8 cellular contexts compared by ENCODE assay signal in the genomic region with DNA sequence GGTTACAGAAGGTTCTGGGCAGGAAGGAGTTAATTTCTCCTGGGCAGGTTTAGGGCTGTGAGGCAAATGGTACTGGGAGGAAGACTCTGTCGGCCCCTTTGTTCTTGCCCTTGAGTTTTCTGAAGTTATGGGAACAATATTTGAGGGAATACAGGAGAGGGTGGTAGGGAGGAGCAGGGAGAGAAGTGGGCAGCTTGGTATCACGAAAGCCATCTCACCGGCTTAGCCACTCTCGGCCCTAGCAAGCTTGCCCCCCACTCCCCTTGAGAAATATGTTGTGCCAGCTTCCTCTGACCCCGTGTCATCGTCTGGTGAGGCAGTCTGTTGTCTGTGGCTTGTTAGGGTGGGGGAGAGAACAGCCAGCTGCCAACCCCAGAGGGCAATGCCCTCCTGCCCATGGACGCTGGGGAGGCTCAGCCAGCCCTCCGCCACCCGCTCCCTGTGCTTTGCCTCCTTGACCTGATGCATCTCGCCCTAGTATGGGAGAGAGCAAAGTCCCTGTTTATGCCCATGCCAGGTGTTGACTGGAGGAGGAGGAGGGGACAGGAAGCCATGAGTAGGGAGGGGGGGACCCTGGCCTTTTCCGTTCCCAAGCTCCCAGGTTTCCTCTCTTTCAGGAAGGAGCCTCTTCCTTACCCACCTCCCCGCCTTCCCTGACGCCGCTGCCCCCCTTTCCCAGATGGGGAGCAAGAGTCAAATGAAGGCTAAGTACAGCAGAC. TPM values are rescaled to one million over a fixed set of nuclear protein-coding genes. Genes with fewer than 3 reads are reported as not detected.
A peak's percentile ranks its signal among the peaks of the same experiment; 100 is the strongest.
DNase-seq lines count a peak whose midpoint lies in the region; ATAC-seq, FAIRE-seq and TF ChIP-seq lines count a peak whose summit lies in the region.

No MANE protein-coding gene starts in this region.

- H3K9ac ChIP-seq in liver (ENCODE audit: low read depth in 1 of 2, low read length in 2 of 2), result peak overlapping the region; percentile 99 to 100

- H3K27ac ChIP-seq in liver (ENCODE audit: low read depth in 1 of 2, low read length in 2 of 2) (peak overlapping the region; percentile 99 to 100), suprapubic skin (peak overlapping the region; percentile 100)

- TF ChIP-seq POLR2A in suprapubic skin (IDR thresholded peaks at IDR 0.05), result no peak

- DNase-seq in activated gamma-delta T cell treated with Interleukin-2 at 50 U/mL for 16 hours (peak; percentile 10), activated gamma-delta T cell (lab: John Stamatoyannopoulos, UW) (no peak), bronchial epithelial cell (ENCODE audit: low read depth) (peak; percentile 55), suprapubic skin (ENCODE audit: low spot score in 2 of 2) (no peak), NOMO-1 treated with dmso at 0.1 percent for 144 hours (lab: John Stamatoyannopoulos, UW; ENCODE audit: unreplicated experiment) (no peak)

- TF ChIP-seq RAD21 in liver (IDR thresholded peaks at IDR 0.05), result peak in 1 of 2 donors; percentile 45

- TF ChIP-seq CTCF in bronchial epithelial cell (IDR thresholded peaks at IDR 0.05; ENCODE audit: insufficient read depth, low read length, severe bottlenecking), result no peak
- TF ChIP-seq CTCF in liver (IDR thresholded peaks at IDR 0.05; ENCODE audit: low read depth, low read length, missing input control), result no peak
- no peak for TF ChIP-seq CTCF in suprapubic skin (IDR thresholded peaks at IDR 0.05)

- no peaks in the 10 kb centered on the region for H3K27me3 ChIP-seq in bronchial epithelial cell (ENCODE audit: control insufficient read depth, insufficient read depth, low read length)
- H3K27me3 ChIP-seq in liver (ENCODE audit: control insufficient read depth in 4 of 4, insufficient read depth in 4 of 4, low read length in 3 of 4), result no peaks in the 10 kb centered on the region
- no peaks in the 10 kb centered on the region for H3K27me3 ChIP-seq in suprapubic skin

- FAIRE-seq in bronchial epithelial cell (lab: Jason Lieb, UNC), result no peak

- H3K36me3 ChIP-seq in bronchial epithelial cell (ENCODE audit: control insufficient read depth, insufficient read depth, low read length), result peaks cover 24% of the 10 kb centered on the region
- peaks cover 8 to 19% (median 16%) of the 10 kb centered on the region in 4 donors for H3K36me3 ChIP-seq in liver (ENCODE audit: control insufficient read depth in 4 of 4, insufficient read depth in 3 of 4, low read depth in 1 of 4, low read length in 3 of 4)
- peaks cover 25% of the 10 kb centered on the region for H3K36me3 ChIP-seq in suprapubic skin

- ATAC-seq in HG03196 (IDR thresholded peaks at IDR 0.05; ENCODE audit: unreplicated experiment) (no peak), HG03565 (IDR thresholded peaks at IDR 0.05; ENCODE audit: unreplicated experiment) (no peak)

- H3K4me3 ChIP-seq in bronchial epithelial cell (ENCODE audit: low read depth, low read length), result peak overlapping the region; percentile 96
- H3K4me3 ChIP-seq in liver (ENCODE audit: low read depth in 1 of 3, low read length in 3 of 3), result peak overlapping the region; percentile 62 to 99 (median 93)
- peak overlapping the region; percentile 83 for H3K4me3 ChIP-seq in suprapubic skin

- peaks cover 3 to 46% (median 32%) of the 10 kb centered on the region in 4 donors for H3K4me1 ChIP-seq in liver (ENCODE audit: control insufficient read depth in 4 of 4, insufficient read depth in 4 of 4, low read length in 3 of 4)
- peaks cover 95% of the 10 kb centered on the region for H3K4me1 ChIP-seq in suprapubic skin

- H3K9me3 ChIP-seq in liver (ENCODE audit: control insufficient read depth in 4 of 4, low read length in 3 of 4) (no peaks in the 10 kb centered on the region), suprapubic skin (no peaks in the 10 kb centered on the region)

- no peak for TF ChIP-seq EP300 in suprapubic skin (IDR thresholded peaks at IDR 0.05)

- WGBS in liver, result 3% methylated on average over 14 of the region's 14 CpGs
- 7% methylated on average over 14 of the region's 14 CpGs for WGBS in suprapubic skin

TF ChIP-seq in liver, 16 proteins besides CTCF, POLR2A, EP300 and RAD21:
- TF ChIP-seq HNF4G (IDR thresholded peaks at IDR 0.05), result peak; percentile 93
- TF ChIP-seq HNF4A (conservative IDR thresholded peaks at IDR 0.05), result peak; percentile 82 to 93
- peak; percentile 92 for TF ChIP-seq SP1 (IDR thresholded peaks at IDR 0.05)
- TF ChIP-seq EGR1 (IDR thresholded peaks at IDR 0.05; ENCODE audit: low read depth in 2 of 2), result peak; percentile 10 to 39
- TF ChIP-seq NR2F2 (IDR thresholded peaks at IDR 0.05), result peak; percentile 88
- TF ChIP-seq, protein P1, sequence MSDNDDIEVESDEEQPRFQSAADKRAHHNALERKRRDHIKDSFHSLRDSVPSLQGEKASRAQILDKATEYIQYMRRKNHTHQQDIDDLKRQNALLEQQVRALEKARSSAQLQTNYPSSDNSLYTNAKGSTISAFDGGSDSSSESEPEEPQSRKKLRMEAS (IDR thresholded peaks at IDR 0.05), result no peak
- TF ChIP-seq, protein P2, sequence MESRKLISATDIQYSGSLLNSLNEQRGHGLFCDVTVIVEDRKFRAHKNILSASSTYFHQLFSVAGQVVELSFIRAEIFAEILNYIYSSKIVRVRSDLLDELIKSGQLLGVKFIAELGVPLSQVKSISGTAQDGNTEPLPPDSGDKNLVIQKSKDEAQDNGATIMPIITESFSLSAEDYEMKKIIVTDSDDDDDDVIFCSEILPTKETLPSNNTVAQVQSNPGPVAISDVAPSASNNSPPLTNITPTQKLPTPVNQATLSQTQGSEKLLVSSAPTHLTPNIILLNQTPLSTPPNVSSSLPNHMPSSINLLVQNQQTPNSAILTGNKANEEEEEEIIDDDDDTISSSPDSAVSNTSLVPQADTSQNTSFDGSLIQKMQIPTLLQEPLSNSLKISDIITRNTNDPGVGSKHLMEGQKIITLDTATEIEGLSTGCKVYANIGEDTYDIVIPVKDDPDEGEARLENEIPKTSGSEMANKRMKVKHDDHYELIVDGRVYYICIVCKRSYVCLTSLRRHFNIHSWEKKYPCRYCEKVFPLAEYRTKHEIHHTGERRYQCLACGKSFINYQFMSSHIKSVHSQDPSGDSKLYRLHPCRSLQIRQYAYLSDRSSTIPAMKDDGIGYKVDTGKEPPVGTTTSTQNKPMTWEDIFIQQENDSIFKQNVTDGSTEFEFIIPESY (IDR thresholded peaks at IDR 0.05), result no peak
- TF ChIP-seq RXRA (IDR thresholded peaks at IDR 0.05), result peak; percentile 92 to 98
- peak; percentile 28 for TF ChIP-seq YY1 (IDR thresholded peaks at IDR 0.05)
- TF ChIP-seq FOXA1 (IDR thresholded peaks at IDR 0.05), result no peak
- no peak for TF ChIP-seq JUND (IDR thresholded peaks at IDR 0.05)
- TF ChIP-seq, protein P3, sequence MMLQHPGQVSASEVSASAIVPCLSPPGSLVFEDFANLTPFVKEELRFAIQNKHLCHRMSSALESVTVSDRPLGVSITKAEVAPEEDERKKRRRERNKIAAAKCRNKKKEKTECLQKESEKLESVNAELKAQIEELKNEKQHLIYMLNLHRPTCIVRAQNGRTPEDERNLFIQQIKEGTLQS (IDR thresholded peaks at IDR 0.05), result peak; percentile 46
- no peak for TF ChIP-seq FOXA2 (IDR thresholded peaks at IDR 0.05)
- TF ChIP-seq, protein P4, sequence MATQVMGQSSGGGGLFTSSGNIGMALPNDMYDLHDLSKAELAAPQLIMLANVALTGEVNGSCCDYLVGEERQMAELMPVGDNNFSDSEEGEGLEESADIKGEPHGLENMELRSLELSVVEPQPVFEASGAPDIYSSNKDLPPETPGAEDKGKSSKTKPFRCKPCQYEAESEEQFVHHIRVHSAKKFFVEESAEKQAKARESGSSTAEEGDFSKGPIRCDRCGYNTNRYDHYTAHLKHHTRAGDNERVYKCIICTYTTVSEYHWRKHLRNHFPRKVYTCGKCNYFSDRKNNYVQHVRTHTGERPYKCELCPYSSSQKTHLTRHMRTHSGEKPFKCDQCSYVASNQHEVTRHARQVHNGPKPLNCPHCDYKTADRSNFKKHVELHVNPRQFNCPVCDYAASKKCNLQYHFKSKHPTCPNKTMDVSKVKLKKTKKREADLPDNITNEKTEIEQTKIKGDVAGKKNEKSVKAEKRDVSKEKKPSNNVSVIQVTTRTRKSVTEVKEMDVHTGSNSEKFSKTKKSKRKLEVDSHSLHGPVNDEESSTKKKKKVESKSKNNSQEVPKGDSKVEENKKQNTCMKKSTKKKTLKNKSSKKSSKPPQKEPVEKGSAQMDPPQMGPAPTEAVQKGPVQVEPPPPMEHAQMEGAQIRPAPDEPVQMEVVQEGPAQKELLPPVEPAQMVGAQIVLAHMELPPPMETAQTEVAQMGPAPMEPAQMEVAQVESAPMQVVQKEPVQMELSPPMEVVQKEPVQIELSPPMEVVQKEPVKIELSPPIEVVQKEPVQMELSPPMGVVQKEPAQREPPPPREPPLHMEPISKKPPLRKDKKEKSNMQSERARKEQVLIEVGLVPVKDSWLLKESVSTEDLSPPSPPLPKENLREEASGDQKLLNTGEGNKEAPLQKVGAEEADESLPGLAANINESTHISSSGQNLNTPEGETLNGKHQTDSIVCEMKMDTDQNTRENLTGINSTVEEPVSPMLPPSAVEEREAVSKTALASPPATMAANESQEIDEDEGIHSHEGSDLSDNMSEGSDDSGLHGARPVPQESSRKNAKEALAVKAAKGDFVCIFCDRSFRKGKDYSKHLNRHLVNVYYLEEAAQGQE (IDR thresholded peaks at IDR 0.05), result peak; percentile 52
- peak in 1 of 2 donors; percentile 36 for TF ChIP-seq GABPA (IDR thresholded peaks at IDR 0.05 in 1 of 2, conservative IDR thresholded peaks at IDR 0.05 in 1 of 2)
- peak; percentile 33 for TF ChIP-seq TAF1 (conservative IDR thresholded peaks at IDR 0.05)

RNA-seq across cellular contexts. Expression of a gene that starts 1.2 kb away (rescaled TPM):
- total RNA-seq in bronchial epithelial cell (31.9 and 54.3 TPM in 2 replicates), liver (100 to 1,000 TPM in 1 of 2 donors, 10 to 100 TPM in 1; 58.6 to 180 TPM), suprapubic skin (100 to 1,000 TPM in 3 of 4 donors, 10 to 100 TPM in 1; 88.9 to 198 (median 120) TPM)
- polyA plus RNA-seq in liver, result 100 to 1,000 TPM; 177 to 236 TPM

RNA-seq across cellular contexts. Expression of a gene that starts 6.7 kb away (rescaled TPM):
- total RNA-seq in bronchial epithelial cell, result 149 and 161 TPM in 2 replicates
- 10 to 100 TPM; 12.7 to 23.3 TPM for total RNA-seq in liver
- polyA plus RNA-seq in liver, result 10 to 100 TPM; 17.3 to 19.1 TPM
- 10 to 100 TPM; 27.9 to 56.1 (median 32.6) TPM for total RNA-seq in suprapubic skin

RNA-seq across cellular contexts. Expression of a gene that starts 11.4 kb away (rescaled TPM):
- total RNA-seq in bronchial epithelial cell, result 37.4 and 43.5 TPM in 2 replicates
- 10 to 100 TPM; 27.3 to 62.4 TPM for total RNA-seq in liver
- 100 to 1,000 TPM in 1 of 2 donors, 10 to 100 TPM in 1; 75.8 to 134 TPM for polyA plus RNA-seq in liver
- 10 to 100 TPM; 23.7 to 43.7 (median 30.2) TPM for total RNA-seq in suprapubic skin

RNA-seq across cellular contexts. Expression of a gene that starts 44.2 kb away (rescaled TPM):
- total RNA-seq in bronchial epithelial cell (76.3 and 133 TPM in 2 replicates), liver (10 to 100 TPM; 49.8 TPM), suprapubic skin (100 to 1,000 TPM in 2 of 4 donors, 10 to 100 TPM in 2; 77.1 to 180 (median 113) TPM)
- polyA plus RNA-seq in liver, result 100 to 1,000 TPM; 150 to 224 TPM

RNA-seq across cellular contexts. Expression of a gene that starts 44.7 kb away (rescaled TPM):
- total RNA-seq in bronchial epithelial cell, result 0.26 and 0.64 TPM in 2 replicates
- total RNA-seq in liver, result under 1 TPM; 0.14 to 0.17 TPM
- polyA plus RNA-seq in liver, result under 1 TPM; 0.07 to 0.11 TPM
- under 1 TPM in 2 of 4 donors, not detected in 2; 0.34 to 0.80 TPM for total RNA-seq in suprapubic skin

Comparison
In these comparisons a context has a peak if more than half of its experiments do, and no peak if none do; other contexts are left out.
1. DNase-seq: peak in activated gamma-delta T cell treated with Interleukin-2 at 50 U/mL for 16 hours (single experiment) and bronchial epithelial cell (single experiment); none in activated gamma-delta T cell (single experiment), suprapubic skin (0 of 2) and NOMO-1 treated with dmso at 0.1 percent for 144 hours (single experiment).
2. Peak in every context shown above with its lines, with median percentiles within 50 percentile points of each other: H3K4me3 ChIP-seq.